Comparison of ENCODE assay signal across 3 cellular contexts in the genomic region with DNA sequence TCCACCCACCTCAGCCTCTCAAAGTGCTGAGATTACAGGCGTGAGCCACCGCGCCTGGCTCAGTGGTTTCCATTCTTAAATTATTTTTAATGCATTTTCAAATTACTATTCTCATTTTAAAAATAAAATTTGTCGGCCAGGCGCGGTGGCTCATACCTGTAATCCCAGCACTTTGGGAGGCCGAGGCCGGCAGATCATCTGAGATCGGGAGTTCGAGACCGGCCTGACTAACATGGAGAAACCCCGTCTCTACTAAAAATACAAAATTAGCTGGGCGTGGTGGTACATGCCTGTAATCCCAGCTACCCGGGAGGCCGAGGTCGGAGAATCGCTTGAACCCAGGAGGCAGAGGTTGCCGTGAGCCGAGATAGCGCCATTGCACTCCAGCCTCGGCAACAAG. TPM values are rescaled to one million over a fixed set of nuclear protein-coding genes. Genes with fewer than 3 reads are reported as not detected.
"Had no signal": no experiment of that assay in that cellular context is flagged by ENCODE, and none has a peak within 500 bp of the region (broad histone marks: within the 10 kb centered on the region; RNA-seq: fewer than 3 reads in every experiment).

No MANE protein-coding gene starts in this region.

RNA-seq across cellular contexts. Expression of a gene that starts 3.2 kb away (rescaled TPM):
- total RNA-seq: GM23248, HT-29 had no signal
- polyA plus RNA-seq: GM23248 had no signal

RNA-seq across cellular contexts. Expression of a gene that starts 38.8 kb away (rescaled TPM):
- total RNA-seq: GM23248, HT-29, IMR-90 had no signal
- polyA plus RNA-seq: GM23248, IMR-90 had no signal
